Comparison of ENCODE assay signal across 8 cellular contexts in genomic region chr12:120583478-120584030, GRCh38. TPM values are rescaled to one million over a fixed set of nuclear protein-coding genes. Genes with fewer than 3 reads are reported as not detected.
DNase-seq lines count a peak whose midpoint lies in the region; ATAC-seq and TF ChIP-seq lines count a peak whose summit lies in the region.

No MANE protein-coding gene starts in this region.

- no TSS peak for BruUV-seq in Panc1 (replicated peaks; lab: Mats Ljungman, UMichigan)

- H3K9ac ChIP-seq in neural cell (ENCODE audit: low read length) = no peak overlapping the region

- H3K9me3 ChIP-seq in Panc1 (ENCODE audit: control insufficient read depth, insufficient read depth, low read depth, low read length) (no peaks in the 10 kb centered on the region), neural cell (ENCODE audit: low read length) (no peaks in the 10 kb centered on the region)

- no peaks in the 10 kb centered on the region for H3K9me2 ChIP-seq in neural cell (ENCODE audit: insufficient read depth, low read length)

- no peak overlapping the region for H3K4me2 ChIP-seq in neural cell (ENCODE audit: low read length)

- H3K36me3 ChIP-seq in Panc1 (ENCODE audit: control insufficient read depth, insufficient read depth, low read length) (peaks cover 5% of the 10 kb centered on the region; the same call in 1 of the 2 replicates), neural cell (ENCODE audit: insufficient read depth, low read length) (no peaks in the 10 kb centered on the region)

- peak; percentile 98 for TF ChIP-seq CTCF in Panc1 (IDR thresholded peaks at IDR 0.05)
- TF ChIP-seq CTCF in fibroblast of mammary gland (conservative IDR thresholded peaks at IDR 0.05; ENCODE audit: control insufficient read depth, insufficient read depth, low read depth, low read length) = peak; percentile 90
- TF ChIP-seq CTCF in neural cell (IDR thresholded peaks at IDR 0.05; ENCODE audit: poor library complexity, severe bottlenecking) = peak; percentile 88

- peaks cover 53% of the 10 kb centered on the region for H3K4me1 Mint-ChIP-seq in activated T-cell treated with anti-CD3 and anti-CD28 coated beads, Interleukin-2, amount 50 U/mL, for 72 hours (ENCODE audit: low read depth)

- H3K36me3 Mint-ChIP-seq in activated T-cell treated with anti-CD3 and anti-CD28 coated beads, Interleukin-2, amount 50 U/mL, for 72 hours (ENCODE audit: insufficient read depth in 2 of 2) = peaks cover 2 to 4% of the 10 kb centered on the region in 2 donors

- POLR2A ChIA-PET in Panc1 (lab: Charles Lee) = no interaction called here

- peak; percentile 92 for TF ChIP-seq RAD21 in neural cell (conservative IDR thresholded peaks at IDR 0.05)

- no peak overlapping the region for H2AFZ ChIP-seq in neural cell (ENCODE audit: low read depth, low read length)

- CTCF ChIA-PET in Panc1 (lab: Charles Lee) = interaction anchor here (1.0 to 3.3 kb wide), 2 partner anchors 19 to 66 kb away, joined by 6 to 23 read pairs; no protein-coding TSS in a partner anchor

- H3K27me3 Mint-ChIP-seq in activated T-cell treated with anti-CD3 and anti-CD28 coated beads, Interleukin-2, amount 50 U/mL, for 72 hours (ENCODE audit: low read depth) = no peaks in the 10 kb centered on the region

- H3F3A ChIP-seq in neural cell (ENCODE audit: insufficient read depth, low read length, poor library complexity, severe bottlenecking) = no peaks in the 10 kb centered on the region

- no peak for TF ChIP-seq EP300 in neural cell (conservative IDR thresholded peaks at IDR 0.05; ENCODE audit: poor library complexity, severe bottlenecking)

- H3K79me2 ChIP-seq in neural cell (replicated peaks; ENCODE audit: insufficient read depth, low read length) = no peaks in the 10 kb centered on the region

- H3K4me3 Mint-ChIP-seq in activated T-cell treated with anti-CD3 and anti-CD28 coated beads, Interleukin-2, amount 50 U/mL, for 72 hours = peak overlapping the region; percentile 77 to 80

- ATAC-seq in Panc1 (peak; percentile 37; the same call in 1 of the 2 replicates), HG02981 (IDR thresholded peaks at IDR 0.05; ENCODE audit: unreplicated experiment) (no peak)
- ATAC-seq in activated T-cell treated with anti-CD3 and anti-CD28 coated beads, Interleukin-2, amount 50 U/mL, for 72 hours (replicated peaks in 1 of 2) = peak; percentile 9 to 26
- peak; percentile 38 for ATAC-seq in stimulated activated naive CD8-positive, alpha-beta T cell treated with anti-CD3 and anti-CD28 coated beads, Interleukin-15, Interleukin-2, amounts not matched to agents 100 U/mL and 50 U/mL, for 24 hours

- H3K27ac ChIP-seq in Panc1 (ENCODE audit: low read length) (no peak overlapping the region), neural cell (ENCODE audit: low read length) (no peak overlapping the region)

- H3K4me3 ChIP-seq in Jurkat, Clone E6-1 (ENCODE audit: low read length) = peak overlapping the region; percentile 5
- H3K4me3 ChIP-seq in Panc1 (ENCODE audit: low read depth in 2 of 2, low read length in 2 of 2) (peak overlapping the region in 1 of 2 experiments; percentile 37; a peak in 2 of 4 replicates), fibroblast of mammary gland (ENCODE audit: control insufficient read depth, low read depth, low read length) (peak overlapping the region; percentile 16), neural cell (ENCODE audit: low read length) (no peak overlapping the region)

- no peaks in the 10 kb centered on the region for H3K9me3 Mint-ChIP-seq in activated T-cell treated with anti-CD3 and anti-CD28 coated beads, Interleukin-2, amount 50 U/mL, for 72 hours

- DNase-seq in Caki2 (ENCODE audit: low read depth) (peak; percentile 60), Panc1 (ENCODE audit: low read depth, low spot score) (peak; percentile 20), fibroblast of mammary gland (ENCODE audit: low read depth) (peak; percentile 60)
- peak; percentile 64 for DNase-seq in Jurkat, Clone E6-1 (ENCODE audit: low read depth, low spot score)
- DNase-seq in activated T-cell treated with anti-CD3 and anti-CD28 coated beads, Interleukin-2, amount 50 U/mL, for 72 hours = peak; percentile 85 to 86
- peak; percentile 92 for DNase-seq in stimulated activated naive CD8-positive, alpha-beta T cell treated with anti-CD3 and anti-CD28 coated beads, Interleukin-15, Interleukin-2, amounts not matched to agents 100 U/mL and 50 U/mL, for 24 hours

- intact Hi-C loops in Panc1 (cut with micrococcal nuclease; ENCODE audit: unreplicated experiment) = loop anchor here (2.0 to 5.0 kb wide), 3 partner anchors 63 to 389 kb away; no protein-coding TSS in a partner anchor

- no peaks in the 10 kb centered on the region for H3K27me3 ChIP-seq in Panc1 (ENCODE audit: control insufficient read depth, insufficient read depth, low read length)
- peaks cover 32% of the 10 kb centered on the region for H3K27me3 ChIP-seq in neural cell (ENCODE audit: insufficient read depth, low read depth, low read length)

- in situ Hi-C loops in Caki2 (cut with HindIII; ENCODE audit: low pct_unique_long_range_greater_than_20kb, low sequenced_read_pairs) = no loop called here
- in situ Hi-C loops in Panc1 (cut with HindIII; ENCODE audit: low pct_unique_long_range_greater_than_20kb, low sequenced_read_pairs) = no loop called here

- H3K27ac Mint-ChIP-seq in activated T-cell treated with anti-CD3 and anti-CD28 coated beads, Interleukin-2, amount 50 U/mL, for 72 hours = peak overlapping the region; percentile 76

- peaks cover 14% of the 10 kb centered on the region; the same call in 1 of the 2 replicates for H3K4me1 ChIP-seq in Panc1 (ENCODE audit: control insufficient read depth, insufficient read depth, low read length)

- no peaks in the 10 kb centered on the region for H4K20me1 ChIP-seq in neural cell (ENCODE audit: insufficient read depth)

TF ChIP-seq in neural cell, 6 proteins besides CTCF, POLR2A, EP300 and RAD21:
- peak; percentile 92 for TF ChIP-seq SMC3 (conservative IDR thresholded peaks at IDR 0.05; ENCODE audit: poor library complexity)
- TF ChIP-seq TAF1 (IDR thresholded peaks at IDR 0.05; ENCODE audit: low read depth) = no peak

RNA-seq across cellular contexts. Expression of gene POP5, which starts 2.4 kb away (rescaled TPM):
- 68.5 and 78.9 TPM in 2 replicates for total RNA-seq in Caki2 (2014; rRNA removed; shearing (Covaris generic); ENCODE audit: low replicate concordance)
- polyA plus RNA-seq in Jurkat, Clone E6-1 (2012; ENCODE audit: insufficient read depth, insufficient read length) = 116 TPM
- 43.7 TPM for total RNA-seq in Panc1 (2021; ENCODE audit: unreplicated experiment)
- 36.9 TPM for polyA plus RNA-seq in Panc1 (2012; ENCODE audit: insufficient read length)
- total RNA-seq in activated T-cell treated with anti-CD3 and anti-CD28 coated beads, Interleukin-2, amount 50 U/mL, for 72 hours = 10 to 100 TPM; 37.4 to 40.8 TPM
- 137 and 153 TPM in 2 replicates for polyA plus RNA-seq in neural cell
- polyA minus RNA-seq in neural cell = 30.2 and 34.3 TPM in 2 replicates

RNA-seq across cellular contexts. Expression of gene RNF10, which starts 49.4 kb away (rescaled TPM):
- total RNA-seq in Caki2 (2014; rRNA removed; shearing (Covaris generic); ENCODE audit: low replicate concordance) = 59.8 and 79.9 TPM in 2 replicates
- polyA plus RNA-seq in Jurkat, Clone E6-1 (2012; ENCODE audit: insufficient read depth, insufficient read length) = 185 TPM
- 177 TPM for total RNA-seq in Panc1 (2021; ENCODE audit: unreplicated experiment)
- polyA plus RNA-seq in Panc1 (2012; ENCODE audit: insufficient read length) = 209 TPM
- total RNA-seq in activated T-cell treated with anti-CD3 and anti-CD28 coated beads, Interleukin-2, amount 50 U/mL, for 72 hours = 100 to 1,000 TPM; 198 to 200 TPM
- polyA plus RNA-seq in neural cell = 139 and 145 TPM in 2 replicates
- 119 and 140 TPM in 2 replicates for polyA minus RNA-seq in neural cell

RNA-seq across cellular contexts. Expression of gene COQ5, which starts 54.6 kb away (rescaled TPM):
- 19.3 and 35.9 TPM in 2 replicates for total RNA-seq in Caki2 (2014; rRNA removed; shearing (Covaris generic); ENCODE audit: low replicate concordance)
- polyA plus RNA-seq in Jurkat, Clone E6-1 (2012; ENCODE audit: insufficient read depth, insufficient read length) = 56.8 TPM
- total RNA-seq in Panc1 (2021; ENCODE audit: unreplicated experiment) = 42.9 TPM
- polyA plus RNA-seq in Panc1 (2012; ENCODE audit: insufficient read length) = 38.8 TPM
- total RNA-seq in activated T-cell treated with anti-CD3 and anti-CD28 coated beads, Interleukin-2, amount 50 U/mL, for 72 hours = 10 to 100 TPM; 28.9 to 36.7 TPM
- 91.6 and 98.6 TPM in 2 replicates for polyA plus RNA-seq in neural cell
- polyA minus RNA-seq in neural cell = 43.6 and 50.1 TPM in 2 replicates

RNA-seq across cellular contexts. Expression of gene CABP1, which starts 56.9 kb away (rescaled TPM):
- total RNA-seq in Caki2 (2014; rRNA removed; shearing (Covaris generic); ENCODE audit: low replicate concordance) = not detected in 2 replicates
- not detected for polyA plus RNA-seq in Jurkat, Clone E6-1 (2012; ENCODE audit: insufficient read depth, insufficient read length)
- total RNA-seq in Panc1 (2021; ENCODE audit: unreplicated experiment) = not detected
- polyA plus RNA-seq in Panc1 (2012; ENCODE audit: insufficient read length) = not detected
- total RNA-seq in activated T-cell treated with anti-CD3 and anti-CD28 coated beads, Interleukin-2, amount 50 U/mL, for 72 hours = 1 to 10 TPM in 1 of 2 donors, not detected in 1; 1.2 TPM
- polyA plus RNA-seq in neural cell = 0.44 and 0.71 TPM in 2 replicates
- 0.49 and 1.0 TPM in 2 replicates for polyA minus RNA-seq in neural cell

Comparison
In these comparisons a context has a peak if more than half of its experiments do, and no peak if none do; other contexts are left out.
1. DNase-seq: peak in every context shown above with its lines; median percentile 92 in stimulated activated naive CD8-positive, alpha-beta T cell treated with anti-CD3 and anti-CD28 coated beads, Interleukin-15, Interleukin-2, amounts not matched to agents 100 U/mL and 50 U/mL, for 24 hours; 86 in activated T-cell treated with anti-CD3 and anti-CD28 coated beads, Interleukin-2, amount 50 U/mL, for 72 hours; 64 in Jurkat, Clone E6-1; 60 in Caki2; 60 in fibroblast of mammary gland; 20 in Panc1.